ENCODE assay signal across 3 cellular contexts in the genomic region with DNA sequence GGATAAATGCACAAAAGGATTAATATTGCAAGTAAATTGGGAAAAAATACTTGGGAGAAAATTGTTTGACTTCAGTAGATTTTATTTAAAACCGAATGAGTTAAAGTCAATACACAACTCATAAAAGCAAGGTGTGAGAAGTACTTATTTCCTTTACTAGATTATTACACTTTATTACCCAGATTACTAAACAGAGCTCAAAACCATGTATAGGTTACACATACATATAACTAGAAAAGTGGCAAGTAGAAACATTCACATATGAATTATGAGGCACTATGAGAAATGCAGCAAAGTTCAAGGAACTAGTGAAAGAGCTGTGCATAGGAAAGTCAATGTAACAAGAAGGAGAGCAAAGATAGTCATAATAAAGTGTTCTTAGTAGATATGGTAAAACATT.
"Had no signal": no experiment of that assay in that cellular context is flagged by ENCODE, and none has a peak within 500 bp of the region (broad histone marks: within the 10 kb centered on the region; RNA-seq: fewer than 3 reads in every experiment).

No MANE protein-coding gene starts in this region.

- H3K4me3 ChIP-seq: GM12878 had no signal

- ATAC-seq: GM12878 had no signal

- DNase-seq: GDM1, GF-D8 had no signal
